9 cellular contexts compared by ENCODE assay signal in the genomic region with DNA sequence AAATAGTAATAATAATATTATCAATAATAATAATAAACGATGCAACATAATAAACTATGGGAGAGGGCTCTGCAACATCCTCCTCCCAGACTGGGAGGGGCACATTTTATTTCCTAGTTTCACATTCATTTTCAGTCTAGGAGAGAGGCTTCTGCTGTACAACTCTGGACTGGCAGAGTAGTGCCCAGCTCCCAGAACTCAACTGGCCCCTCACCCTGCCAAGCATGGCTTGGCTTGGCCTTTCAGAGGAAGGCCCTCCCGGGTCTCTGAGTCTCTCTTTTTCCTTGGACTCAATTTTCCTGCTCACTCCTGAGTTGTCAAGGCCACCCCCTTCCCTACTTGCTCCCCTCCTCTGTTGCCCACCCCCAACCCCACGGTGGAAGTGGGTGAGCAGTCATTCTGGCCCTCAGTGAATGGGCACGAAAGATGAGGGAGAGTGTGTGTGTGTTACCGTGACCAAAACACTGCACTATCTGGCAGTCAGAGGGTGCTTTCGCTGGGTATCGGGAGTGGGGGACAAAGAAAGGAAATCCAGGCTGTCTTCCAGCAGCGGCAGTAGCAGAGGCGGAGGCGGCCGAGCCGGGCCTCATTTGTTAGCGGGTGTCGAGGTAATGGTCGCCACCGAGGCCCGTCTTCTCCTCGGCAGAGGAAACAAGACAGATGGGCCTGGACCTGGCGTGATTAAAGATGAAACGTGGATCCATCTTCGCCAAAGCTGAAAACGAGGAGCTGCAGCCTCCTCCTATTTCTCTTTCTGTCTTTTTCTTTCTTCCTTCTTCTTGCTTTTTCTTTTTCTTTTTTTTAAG. TPM values are rescaled to one million over a fixed set of nuclear protein-coding genes. Genes with fewer than 3 reads are reported as not detected.
DNase-seq lines count a peak whose midpoint lies in the region; ATAC-seq and TF ChIP-seq lines count a peak whose summit lies in the region.
"Had no signal": no experiment of that assay in that cellular context is flagged by ENCODE, and none has a peak within 500 bp of the region (broad histone marks: within the 10 kb centered on the region; RNA-seq: fewer than 3 reads in every experiment).

No MANE protein-coding gene starts in this region.

- peak overlapping the region; percentile 94 for H4K8ac ChIP-seq in mesenchymal stem cell (ENCODE audit: low read length)

- peak overlapping the region in 1 of 2 experiments; percentile 31 for H3K14ac ChIP-seq in mesenchymal stem cell (ENCODE audit: low read length in 2 of 2)

- no peak overlapping the region for H3K4me3 Mint-ChIP-seq in glutamatergic neuron (ENCODE audit: unreplicated experiment)

- peak overlapping the region; percentile 98 for H2BK120ac ChIP-seq in mesenchymal stem cell (ENCODE audit: low read depth, low read length)

- peak overlapping the region; percentile 1 to 91 for H3K23ac ChIP-seq in mesenchymal stem cell (ENCODE audit: low read length in 2 of 2)

- intact Hi-C loops in Right ventricle myocardium inferior (cut with DNase I) (no loop called here), upper lobe of right lung (cut with DNase I) (no loop called here)

- no peak for TF ChIP-seq CTCF in cardiac muscle cell (IDR thresholded peaks at IDR 0.05; ENCODE audit: low read depth, low read length)
- no peak for TF ChIP-seq CTCF in astrocyte of the spinal cord (IDR thresholded peaks at IDR 0.05; ENCODE audit: low read depth, low read length)
- no peak for TF ChIP-seq CTCF in upper lobe of right lung (IDR thresholded peaks at IDR 0.05)
- TF ChIP-seq CTCF in glutamatergic neuron (IDR thresholded peaks at IDR 0.05; ENCODE audit: partially characterized antibody, unreplicated experiment) = no peak

- H3K36me3 Mint-ChIP-seq in glutamatergic neuron (ENCODE audit: unreplicated experiment) = no peaks in the 10 kb centered on the region

- H3K27ac Mint-ChIP-seq in glutamatergic neuron (ENCODE audit: unreplicated experiment) = no peak overlapping the region

- peak overlapping the region; percentile 95 for H3K9ac ChIP-seq in mesenchymal stem cell (ENCODE audit: low read length)

- H3K9me3 Mint-ChIP-seq in glutamatergic neuron (ENCODE audit: unreplicated experiment) = peaks cover 17% of the 10 kb centered on the region

- no peaks in the 10 kb centered on the region for H3K36me3 ChIP-seq in cardiac muscle cell
- H3K36me3 ChIP-seq in mesenchymal stem cell (ENCODE audit: control insufficient read depth in 1 of 2, insufficient read depth in 2 of 2, low read depth in 1 of 2, low read length in 2 of 2) = peaks cover 10 to 15% of the 10 kb centered on the region in 2 experiments
- H3K36me3 ChIP-seq in upper lobe of right lung = no peaks in the 10 kb centered on the region

- H3K9me3 ChIP-seq in cardiac muscle cell (ENCODE audit: low read depth) (no peaks in the 10 kb centered on the region), mesenchymal stem cell (ENCODE audit: control insufficient read depth, low read length) (no peaks in the 10 kb centered on the region), upper lobe of right lung (no peaks in the 10 kb centered on the region)

- peak overlapping the region; percentile 24 to 29 for H2BK12ac ChIP-seq in mesenchymal stem cell (ENCODE audit: low read length in 2 of 2)

- peaks cover 54% of the 10 kb centered on the region for H3K27me3 Mint-ChIP-seq in glutamatergic neuron (ENCODE audit: unreplicated experiment)

- ATAC-seq in Right ventricle myocardium inferior = no peak
- ATAC-seq in upper lobe of right lung = peak; percentile 24

- in situ Hi-C loops in astrocyte of the spinal cord (cut with HindIII; ENCODE audit: low sequenced_read_pairs) = no loop called here

- H2AK5ac ChIP-seq in mesenchymal stem cell (ENCODE audit: low read length, severe bottlenecking) = no peak overlapping the region

- H2BK15ac ChIP-seq in mesenchymal stem cell (ENCODE audit: low read depth, poor library complexity, severe bottlenecking) = no peak overlapping the region

- H3K27me3 ChIP-seq in cardiac muscle cell (peaks cover 97% of the 10 kb centered on the region), mesenchymal stem cell (ENCODE audit: control insufficient read depth in 1 of 2, insufficient read depth in 1 of 2, low read length in 2 of 2) (peaks cover 0 to 4% of the 10 kb centered on the region in 2 experiments), upper lobe of right lung (peaks cover 74% of the 10 kb centered on the region)

- H2AFZ ChIP-seq in mesenchymal stem cell (ENCODE audit: low read depth, low read length) = no peak overlapping the region

- H3K4me1 ChIP-seq in cardiac muscle cell (ENCODE audit: low read depth) (peaks cover 11% of the 10 kb centered on the region), mesenchymal stem cell (ENCODE audit: control insufficient read depth, insufficient read depth, low read depth, low read length) (peaks cover 35% of the 10 kb centered on the region), upper lobe of right lung (peaks cover 7% of the 10 kb centered on the region)

- 3% methylated on average over 18 of the region's 22 CpGs for WGBS in mesenchymal stem cell

- H3K79me1 ChIP-seq in mesenchymal stem cell (replicated peaks; ENCODE audit: low read length, poor library complexity, severe bottlenecking) = peaks cover 5% of the 10 kb centered on the region

- no peak overlapping the region for H2BK5ac ChIP-seq in mesenchymal stem cell (ENCODE audit: low read depth, low read length, poor library complexity, severe bottlenecking)

- peak overlapping the region; percentile 14 to 79 for H3K4ac ChIP-seq in mesenchymal stem cell (ENCODE audit: low read depth in 1 of 2, low read length in 2 of 2)

- DNase-seq in cardiac muscle cell (ENCODE audit: low read depth in 1 of 2, low spot score in 1 of 2) (no peak), Right ventricle myocardium inferior (ENCODE audit: missing footprints) (no peak), astrocyte of the spinal cord (ENCODE audit: low read depth, low spot score) (peak; percentile 67), mesenchymal stem cell (peak; percentile 86), upper lobe of right lung (no peak), glutamatergic neuron (no peak), SKM-1 (lab: John Stamatoyannopoulos, UW; ENCODE audit: unreplicated experiment) (no peak), NCI-H226 (no peak)

- no peaks in the 10 kb centered on the region for H3K4me1 Mint-ChIP-seq in glutamatergic neuron (ENCODE audit: low read depth, unreplicated experiment)

- peak overlapping the region; percentile 52 to 97 for H3K18ac ChIP-seq in mesenchymal stem cell (ENCODE audit: low read depth in 1 of 2, low read length in 2 of 2)

- peak overlapping the region; percentile 44 for H3K4me3 ChIP-seq in cardiac muscle cell
- peak overlapping the region; percentile 77 for H3K4me3 ChIP-seq in astrocyte of the spinal cord (ENCODE audit: low read depth, low read length)
- peak overlapping the region in 1 of 2 experiments; percentile 76 for H3K4me3 ChIP-seq in mesenchymal stem cell (ENCODE audit: insufficient read depth in 1 of 2, low read depth in 1 of 2, low read length in 2 of 2)
- peak overlapping the region; percentile 59 for H3K4me3 ChIP-seq in upper lobe of right lung

- H3K4me2 ChIP-seq in mesenchymal stem cell (ENCODE audit: low read length, poor library complexity, severe bottlenecking) = peak overlapping the region; percentile 38

- H3K27ac ChIP-seq in cardiac muscle cell (no peak overlapping the region), mesenchymal stem cell (ENCODE audit: low read length, poor library complexity, severe bottlenecking) (peak overlapping the region; percentile 7), upper lobe of right lung (peak overlapping the region; percentile 83)
- H3K27ac ChIP-seq: C4-2B had no signal

- H4K91ac ChIP-seq in mesenchymal stem cell (ENCODE audit: low read length) = peak overlapping the region; percentile 88

RNA-seq across cellular contexts. Expression of a gene that starts 2.3 kb away (rescaled TPM):
- total RNA-seq in cardiac muscle cell (12.2 and 12.5 TPM in 2 replicates), Right ventricle myocardium inferior (0.38 TPM), upper lobe of right lung (4.9 TPM), glutamatergic neuron (ENCODE audit: unreplicated experiment) (not detected)
- polyA plus RNA-seq in cardiac muscle cell = 5.4 TPM in 2 replicates
- 5.9 TPM for polyA plus RNA-seq in mesenchymal stem cell (2013, experiment 1 of 2)
- polyA plus RNA-seq in mesenchymal stem cell (2013, experiment 2 of 2) = 5.9 TPM

RNA-seq across cellular contexts. Expression of a gene that starts 14.2 kb away (rescaled TPM):
- total RNA-seq in cardiac muscle cell (37.7 and 42.4 TPM in 2 replicates), Right ventricle myocardium inferior (1.2 TPM), upper lobe of right lung (13.3 TPM), glutamatergic neuron (ENCODE audit: unreplicated experiment) (not detected)
- polyA plus RNA-seq in cardiac muscle cell = 24.7 and 24.9 TPM in 2 replicates
- 39.4 TPM for polyA plus RNA-seq in mesenchymal stem cell (2013, experiment 1 of 2)
- polyA plus RNA-seq in mesenchymal stem cell (2013, experiment 2 of 2) = 35.7 TPM

RNA-seq across cellular contexts. Expression of a gene that starts 17.7 kb away (rescaled TPM):
- total RNA-seq in cardiac muscle cell = 0.24 TPM in 1 of 2 replicates, not detected in the other
- polyA plus RNA-seq in cardiac muscle cell = 0.46 and 1.9 TPM in 2 replicates
- not detected for total RNA-seq in Right ventricle myocardium inferior
- 15.0 TPM for polyA plus RNA-seq in mesenchymal stem cell (2013, experiment 1 of 2)
- polyA plus RNA-seq in mesenchymal stem cell (2013, experiment 2 of 2) = 14.1 TPM
- total RNA-seq in upper lobe of right lung = 4.4 TPM
- total RNA-seq in glutamatergic neuron (ENCODE audit: unreplicated experiment) = not detected

RNA-seq across cellular contexts. Expression of a gene that starts 28.9 kb away (rescaled TPM):
- 0.12 TPM in 1 of 2 replicates, not detected in the other for total RNA-seq in cardiac muscle cell
- polyA plus RNA-seq in cardiac muscle cell = not detected in 2 replicates
- 0.57 TPM for total RNA-seq in Right ventricle myocardium inferior
- polyA plus RNA-seq in mesenchymal stem cell (2013, experiment 1 of 2) = 37.1 TPM
- polyA plus RNA-seq in mesenchymal stem cell (2013, experiment 2 of 2) = 35.9 TPM
- total RNA-seq in upper lobe of right lung = 4.9 TPM
- total RNA-seq in glutamatergic neuron (ENCODE audit: unreplicated experiment) = not detected

RNA-seq across cellular contexts. Expression of a gene that starts 31.0 kb away (rescaled TPM):
- total RNA-seq in cardiac muscle cell (111 and 114 TPM in 2 replicates), Right ventricle myocardium inferior (2.5 TPM), upper lobe of right lung (11.0 TPM), glutamatergic neuron (ENCODE audit: unreplicated experiment) (12.7 TPM)
- 107 and 116 TPM in 2 replicates for polyA plus RNA-seq in cardiac muscle cell
- polyA plus RNA-seq in mesenchymal stem cell (2013, experiment 1 of 2) = 51.3 TPM
- polyA plus RNA-seq in mesenchymal stem cell (2013, experiment 2 of 2) = 53.0 TPM

Comparison
In these comparisons a context has a peak if more than half of its experiments do, and no peak if none do; other contexts are left out.
1. DNase-seq: peak in astrocyte of the spinal cord (single experiment) and mesenchymal stem cell (single experiment); none in cardiac muscle cell (0 of 2), Right ventricle myocardium inferior (single experiment), upper lobe of right lung (single experiment), glutamatergic neuron (single experiment), SKM-1 (single experiment) and NCI-H226 (single experiment).